In genomic region chr17:180380-181212, GRCh38 we compare ENCODE assay signal across 12 cellular contexts. TPM values are rescaled to one million over a fixed set of nuclear protein-coding genes. Genes with fewer than 3 reads are reported as not detected.
DNase-seq lines count a peak whose midpoint lies in the region; ATAC-seq and TF ChIP-seq lines count a peak whose summit lies in the region.
"Had no signal": no experiment of that assay in that cellular context is flagged by ENCODE, and none has a peak within 500 bp of the region (broad histone marks: within the 10 kb centered on the region; RNA-seq: fewer than 3 reads in every experiment).

No MANE protein-coding gene starts in this region.

- H3K9me3 ChIP-seq in SK-N-MC (ENCODE audit: low read depth, low read length) (no peaks in the 10 kb centered on the region), right cardiac atrium (ENCODE audit: control insufficient read depth, low read length) (no peaks in the 10 kb centered on the region), ovary (no peaks in the 10 kb centered on the region)

- no peaks in the 10 kb centered on the region for H3K9me3 Mint-ChIP-seq in activated CD8-positive, alpha-beta T cell treated with anti-CD3 and anti-CD28 coated beads for 36 hours
- H3K9me3 Mint-ChIP-seq in stimulated activated effector memory CD8-positive, alpha-beta T cell treated with anti-CD3 and anti-CD28 coated beads, Interleukin-12 subunit alpha, Interleukin-12 subunit beta, amount 100 ng/mL, for 72 hours, result no peaks in the 10 kb centered on the region
- H3K9me3 Mint-ChIP-seq: activated naive CD4-positive, alpha-beta T cell treated with anti-CD3 and anti-CD28 coated beads, Interleukin-2, amount 10 ng/mL, durations not matched to agents 7 days and 5 days; memory B cell had no signal

- H3K36me3 Mint-ChIP-seq in activated CD8-positive, alpha-beta T cell treated with anti-CD3 and anti-CD28 coated beads for 36 hours (ENCODE audit: low read depth), result no peaks in the 10 kb centered on the region
- H3K36me3 Mint-ChIP-seq in stimulated activated effector memory CD8-positive, alpha-beta T cell treated with anti-CD3 and anti-CD28 coated beads, Interleukin-12 subunit alpha, Interleukin-12 subunit beta, amount 100 ng/mL, for 72 hours, result no peaks in the 10 kb centered on the region
- H3K36me3 Mint-ChIP-seq: activated naive CD4-positive, alpha-beta T cell treated with anti-CD3 and anti-CD28 coated beads, Interleukin-2, amount 10 ng/mL, durations not matched to agents 7 days and 5 days; CD4-positive, alpha-beta memory T cell; memory B cell had no signal

- in situ Hi-C loops in Caki2 (cut with HindIII; ENCODE audit: low pct_unique_long_range_greater_than_20kb, low sequenced_read_pairs), result no loop called here

- no peak overlapping the region for H3K27ac ChIP-seq in SK-N-MC
- peak overlapping the region; percentile 67 for H3K27ac ChIP-seq in right cardiac atrium (ENCODE audit: low read length)
- H3K27ac ChIP-seq in ovary, result no peak overlapping the region

- no peak overlapping the region for H3K27ac Mint-ChIP-seq in activated CD8-positive, alpha-beta T cell treated with anti-CD3 and anti-CD28 coated beads for 36 hours
- H3K27ac Mint-ChIP-seq in stimulated activated effector memory CD8-positive, alpha-beta T cell treated with anti-CD3 and anti-CD28 coated beads, Interleukin-12 subunit alpha, Interleukin-12 subunit beta, amount 100 ng/mL, for 72 hours, result no peak overlapping the region
- H3K27ac Mint-ChIP-seq: activated naive CD4-positive, alpha-beta T cell treated with anti-CD3 and anti-CD28 coated beads, Interleukin-2, amount 10 ng/mL, durations not matched to agents 7 days and 5 days; CD4-positive, alpha-beta memory T cell; memory B cell had no signal

- TF ChIP-seq CTCF in ovary (IDR thresholded peaks at IDR 0.05), result no peak
- TF ChIP-seq CTCF in activated CD8-positive, alpha-beta T cell treated with anti-CD3 and anti-CD28 coated beads for 36 hours (IDR thresholded peaks at IDR 0.05), result no peak

- peak overlapping the region; percentile 80 for H3K9ac ChIP-seq in SK-N-MC (ENCODE audit: insufficient read length)

- WGBS in right cardiac atrium, result under 1% methylated on average over 109 of the region's 109 CpGs
- WGBS in ovary, 3 donors, result 1 to 2% (median 1%) methylated on average over 60 to 109 of the region's 109 CpGs

- H3K4me3 ChIP-seq in SK-N-MC (peak overlapping the region; percentile 90), right cardiac atrium (ENCODE audit: low read length) (peak overlapping the region; percentile 61), ovary (peak overlapping the region; percentile 17)

- peaks cover 29% of the 10 kb centered on the region for H3K27me3 Mint-ChIP-seq in activated CD8-positive, alpha-beta T cell treated with anti-CD3 and anti-CD28 coated beads for 36 hours

- TF ChIP-seq EP300 in ovary (IDR thresholded peaks at IDR 0.05), result no peak

- DNase-seq in Caki2 (ENCODE audit: low read depth) (peak; percentile 31), SK-N-MC (ENCODE audit: low read depth, low spot score) (no peak), right cardiac atrium (peak; percentile 45 to 77 (median 75)), ovary (no peak)
- no peak for DNase-seq in activated CD8-positive, alpha-beta T cell treated with anti-CD3 and anti-CD28 coated beads for 36 hours
- DNase-seq in stimulated activated effector memory CD8-positive, alpha-beta T cell treated with anti-CD3 and anti-CD28 coated beads, Interleukin-12 subunit alpha, Interleukin-12 subunit beta, amount 100 ng/mL, for 72 hours (ENCODE audit: low spot score in 2 of 2), result no peak
- DNase-seq: activated CD4-positive, CD25-positive, alpha-beta regulatory T cell treated with anti-CD3 and anti-CD28 coated beads, Interleukin-2, amount 50 U/mL, for 72 hours; CD4-positive, alpha-beta memory T cell had no signal

- intact Hi-C loops in right cardiac atrium (cut with DNase I), result no loop called here
- intact Hi-C loops in ovary (cut with DNase I), result loop anchor here in 1 of 4 donors (5.0 kb wide), 1 partner anchor 207 kb away; no protein-coding TSS in a partner anchor
- intact Hi-C loops in activated CD8-positive, alpha-beta T cell treated with anti-CD3 and anti-CD28 coated beads for 36 hours (cut with micrococcal nuclease), result no loop called here

- TF ChIP-seq POLR2A in ovary (IDR thresholded peaks at IDR 0.05), result no peak
- no peak for TF ChIP-seq POLR2A in GM18505 (IDR thresholded peaks at IDR 0.05; ENCODE audit: borderline replicate concordance, extremely low read depth, insufficient read depth, insufficient read length)

- H3K4me1 ChIP-seq in right cardiac atrium (ENCODE audit: control insufficient read depth, insufficient read depth, low read length) (no peaks in the 10 kb centered on the region), ovary (ENCODE audit: insufficient read depth) (peaks cover 2% of the 10 kb centered on the region)

- ATAC-seq in right cardiac atrium (peak in 1 of 2 donors; percentile 38), GM21717 (IDR thresholded peaks at IDR 0.05; ENCODE audit: unreplicated experiment) (no peak), GM18505 (IDR thresholded peaks at IDR 0.05; ENCODE audit: unreplicated experiment) (no peak)
- ATAC-seq in activated CD8-positive, alpha-beta T cell treated with anti-CD3 and anti-CD28 coated beads for 36 hours, result no peak
- no peak for ATAC-seq in stimulated activated effector memory CD8-positive, alpha-beta T cell treated with anti-CD3 and anti-CD28 coated beads, Interleukin-12 subunit alpha, Interleukin-12 subunit beta, amount 100 ng/mL, for 72 hours

- H3K4me1 Mint-ChIP-seq in activated CD8-positive, alpha-beta T cell treated with anti-CD3 and anti-CD28 coated beads for 36 hours (ENCODE audit: low read depth), result peaks cover 1% of the 10 kb centered on the region
- H3K4me1 Mint-ChIP-seq in stimulated activated effector memory CD8-positive, alpha-beta T cell treated with anti-CD3 and anti-CD28 coated beads, Interleukin-12 subunit alpha, Interleukin-12 subunit beta, amount 100 ng/mL, for 72 hours, result peaks cover 7% of the 10 kb centered on the region
- H3K4me1 Mint-ChIP-seq: memory B cell had no signal

- H3K36me3 ChIP-seq in SK-N-MC (ENCODE audit: insufficient read depth, low read length) (no peaks in the 10 kb centered on the region), ovary (no peaks in the 10 kb centered on the region)

- no peaks in the 10 kb centered on the region for H3K27me3 ChIP-seq in right cardiac atrium (ENCODE audit: control insufficient read depth, insufficient read depth)
- H3K27me3 ChIP-seq in ovary, result peaks cover 5% of the 10 kb centered on the region

- CTCF ChIA-PET in activated CD8-positive, alpha-beta T cell treated with anti-CD3 and anti-CD28 coated beads for 36 hours (lab: Charles Lee), result no interaction called here

- POLR2A ChIA-PET in activated CD8-positive, alpha-beta T cell treated with anti-CD3 and anti-CD28 coated beads for 36 hours (lab: Charles Lee), result no interaction called here

- no peak overlapping the region for H3K4me3 Mint-ChIP-seq in activated CD8-positive, alpha-beta T cell treated with anti-CD3 and anti-CD28 coated beads for 36 hours
- H3K4me3 Mint-ChIP-seq in stimulated activated effector memory CD8-positive, alpha-beta T cell treated with anti-CD3 and anti-CD28 coated beads, Interleukin-12 subunit alpha, Interleukin-12 subunit beta, amount 100 ng/mL, for 72 hours, result no peak overlapping the region
- H3K4me3 Mint-ChIP-seq: activated naive CD4-positive, alpha-beta T cell treated with anti-CD3 and anti-CD28 coated beads, Interleukin-2, amount 10 ng/mL, durations not matched to agents 7 days and 5 days; memory B cell had no signal

RNA-seq across cellular contexts. Expression of gene DOC2B, which starts 0.9 kb away (rescaled TPM):
- total RNA-seq in Caki2 (2014; rRNA removed; shearing (Covaris generic); ENCODE audit: low replicate concordance), result 1.7 and 1.8 TPM in 2 replicates
- total RNA-seq in right cardiac atrium (1 to 10 TPM; 2.3 to 5.3 (median 3.0) TPM), ovary (1 to 10 TPM in 6 of 7 donors, under 1 TPM in 1; 0.83 to 4.5 (median 2.0) TPM)
- polyA plus RNA-seq in right cardiac atrium (2.8 TPM), ovary (1 to 10 TPM; 1.3 to 4.2 TPM)
- not detected for total RNA-seq in activated CD8-positive, alpha-beta T cell treated with anti-CD3 and anti-CD28 coated beads for 36 hours
- polyA plus RNA-seq: CD4-positive, alpha-beta memory T cell had no signal

RNA-seq across cellular contexts. Expression of gene SCGB1C2, which starts 43.2 kb away (rescaled TPM):
- total RNA-seq in Caki2 (2014; rRNA removed; shearing (Covaris generic); ENCODE audit: low replicate concordance), result not detected in 2 replicates
- total RNA-seq in right cardiac atrium (not detected), ovary (not detected)
- polyA plus RNA-seq in right cardiac atrium (not detected), ovary (not detected)
- total RNA-seq in activated CD8-positive, alpha-beta T cell treated with anti-CD3 and anti-CD28 coated beads for 36 hours, result not detected
- total RNA-seq: CD4-positive, alpha-beta memory T cell had no signal
- polyA plus RNA-seq: CD4-positive, alpha-beta memory T cell had no signal

Comparison
In these comparisons a context has a peak if more than half of its experiments do, and no peak if none do; other contexts are left out.
1. DNase-seq: peak in Caki2 (single experiment) and right cardiac atrium (3 of 3); none in SK-N-MC (single experiment), ovary (0 of 5), activated CD8-positive, alpha-beta T cell treated with anti-CD3 and anti-CD28 coated beads for 36 hours (single experiment) and stimulated activated effector memory CD8-positive, alpha-beta T cell treated with anti-CD3 and anti-CD28 coated beads, Interleukin-12 subunit alpha, Interleukin-12 subunit beta, amount 100 ng/mL, for 72 hours (0 of 2).
2. H3K4me3 ChIP-seq: peak in every context shown above with its lines; median percentile 90 in SK-N-MC; 61 in right cardiac atrium; 17 in ovary.